9 cellular contexts compared by ENCODE assay signal in the genomic region with DNA sequence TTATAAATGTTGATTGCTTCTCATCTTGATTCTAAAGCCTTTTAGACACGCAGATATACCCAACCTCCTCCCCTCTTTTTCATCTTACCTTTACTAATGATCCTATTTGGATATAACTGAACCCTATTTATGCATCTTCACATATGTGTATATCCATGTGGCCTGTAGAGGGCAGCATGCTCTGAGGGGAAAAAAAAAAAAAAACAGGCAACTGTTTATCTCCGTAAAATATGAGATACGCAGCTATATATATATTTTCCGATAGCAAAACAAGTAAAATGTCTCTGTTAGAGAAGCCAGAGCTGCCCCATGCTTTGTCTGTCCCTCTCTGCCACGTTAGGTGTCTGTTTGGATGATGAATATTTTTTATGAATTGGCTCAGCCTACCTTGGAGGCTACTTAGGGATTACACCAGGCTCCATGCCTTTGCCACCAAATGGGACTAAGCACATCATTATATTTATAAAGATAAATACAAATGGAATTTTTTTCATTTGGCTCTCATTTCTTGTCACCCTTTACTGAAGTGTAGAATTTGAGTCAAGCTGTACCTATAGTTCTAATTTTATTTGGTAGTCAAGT.
A peak's percentile ranks its signal among the peaks of the same experiment; 100 is the strongest.
DNase-seq lines count a peak whose midpoint lies in the region; ATAC-seq and TF ChIP-seq lines count a peak whose summit lies in the region.
"Had no signal": no experiment of that assay in that cellular context is flagged by ENCODE, and none has a peak within 500 bp of the region (broad histone marks: within the 10 kb centered on the region; RNA-seq: fewer than 3 reads in every experiment).

No MANE protein-coding gene starts in this region.

- 20 to 49% methylated on average over 1 to 5 of the region's 5 CpGs for WGBS in endodermal cell (ENCODE audit: insufficient coverage in 1 of 2, insufficient read length in 1 of 2), 2 experiments

- POLR2A ChIA-PET in Panc1 (lab: Charles Lee): no interaction called here
- POLR2A ChIA-PET in naive thymus-derived CD8-positive, alpha-beta T cell (lab: Charles Lee): no interaction called here

- H3K4me1 Mint-ChIP-seq in Calu3 (ENCODE audit: low read depth, unreplicated experiment) (no peaks in the 10 kb centered on the region), endodermal cell (no peaks in the 10 kb centered on the region)
- H3K4me1 Mint-ChIP-seq in naive thymus-derived CD8-positive, alpha-beta T cell: peaks cover 17 to 18% (median 18%) of the 10 kb centered on the region in 4 donors

- no peak overlapping the region for H3K4me3 Mint-ChIP-seq in Calu3 (ENCODE audit: low read depth, unreplicated experiment)
- H3K4me3 Mint-ChIP-seq in endodermal cell: no peak overlapping the region
- H3K4me3 Mint-ChIP-seq in naive thymus-derived CD8-positive, alpha-beta T cell: peak overlapping the region in 7 of 10 donors; percentile 2 to 43 (median 31)
- H3K4me3 Mint-ChIP-seq: T-cell had no signal

- H3K36me3 ChIP-seq in Panc1 (ENCODE audit: control insufficient read depth, insufficient read depth, low read length) (no peaks in the 10 kb centered on the region), endodermal cell (ENCODE audit: control insufficient read depth, insufficient read depth, low read length) (no peaks in the 10 kb centered on the region)

- H3K4me3 ChIP-seq in Panc1 (ENCODE audit: low read depth in 2 of 2, low read length in 2 of 2) (peak overlapping the region in 1 of 2 experiments; percentile 24; a peak in 1 of 4 replicates), endodermal cell (ENCODE audit: low read length) (no peak overlapping the region)

- BruUV-seq in Calu3 (replicated peaks; lab: Mats Ljungman, UMichigan) (no TSS peak), Panc1 (replicated peaks; lab: Mats Ljungman, UMichigan) (no TSS peak)

- ATAC-seq in GM19395 (IDR thresholded peaks at IDR 0.05; ENCODE audit: unreplicated experiment) (peak; percentile 85), Panc1 (no peak), GM21360 (IDR thresholded peaks at IDR 0.05; ENCODE audit: unreplicated experiment) (no peak)
- peak in 1 of 2 donors; percentile 44 for ATAC-seq in naive thymus-derived CD8-positive, alpha-beta T cell
- ATAC-seq: T-cell had no signal

- TF ChIP-seq CTCF in Calu3 (IDR thresholded peaks at IDR 0.05; ENCODE audit: unreplicated experiment) (peak; percentile 48), Panc1 (IDR thresholded peaks at IDR 0.05) (peak; percentile 81), endodermal cell (conservative IDR thresholded peaks at IDR 0.05) (peak; percentile 90)

- no peak overlapping the region for H3K9ac ChIP-seq in endodermal cell (ENCODE audit: extremely low read depth, low read length, poor library complexity, severe bottlenecking)

- H3K27ac Mint-ChIP-seq in Calu3 (ENCODE audit: unreplicated experiment) (no peak overlapping the region), endodermal cell (no peak overlapping the region)
- H3K27ac Mint-ChIP-seq in naive thymus-derived CD8-positive, alpha-beta T cell: peak overlapping the region in 1 of 10 donors; percentile 7
- H3K27ac Mint-ChIP-seq: T-cell had no signal

- intact Hi-C loops in Calu3 (cut with micrococcal nuclease; ENCODE audit: unreplicated experiment): loop anchor here (1.0 to 10.0 kb wide), 2 partner anchors 175 to 547 kb away; a partner anchor contains a TSS
- intact Hi-C loops in Panc1 (cut with micrococcal nuclease; ENCODE audit: unreplicated experiment): loop anchor here (5.0 kb wide), 2 partner anchors 693 to 788 kb away; no protein-coding TSS in a partner anchor

- in situ Hi-C loops in Panc1 (cut with HindIII; ENCODE audit: low pct_unique_long_range_greater_than_20kb, low sequenced_read_pairs): no loop called here

- H3K27me3 Mint-ChIP-seq in Calu3 (ENCODE audit: unreplicated experiment) (no peaks in the 10 kb centered on the region), endodermal cell (ENCODE audit: insufficient read depth) (no peaks in the 10 kb centered on the region)
- H3K27me3 Mint-ChIP-seq in naive thymus-derived CD8-positive, alpha-beta T cell: peaks cover 0 to 4% (median 0%) of the 10 kb centered on the region in 5 donors

- H3K4me1 ChIP-seq in Panc1 (ENCODE audit: control insufficient read depth, insufficient read depth, low read length) (no peaks in the 10 kb centered on the region), endodermal cell (ENCODE audit: control insufficient read depth, insufficient read depth, low read length) (no peaks in the 10 kb centered on the region)

- H3K36me3 Mint-ChIP-seq in Calu3 (ENCODE audit: insufficient read depth, unreplicated experiment) (no peaks in the 10 kb centered on the region), endodermal cell (ENCODE audit: low read depth) (no peaks in the 10 kb centered on the region)
- no peaks in the 10 kb centered on the region for H3K36me3 Mint-ChIP-seq in naive thymus-derived CD8-positive, alpha-beta T cell
- H3K36me3 Mint-ChIP-seq: T-cell had no signal

- CTCF ChIA-PET in Calu3 (lab: Charles Lee) (interaction anchor here (0.7 kb wide), 1 partner anchor 176 kb away, joined by 3 read pairs; no protein-coding TSS in a partner anchor), Panc1 (lab: Charles Lee) (interaction anchor here (0.6 kb wide), 3 partner anchors 347 to 492 kb away, joined by 3 to 5 read pairs (median 3); no protein-coding TSS in a partner anchor)

- H3K9me3 Mint-ChIP-seq in Calu3 (ENCODE audit: low read depth, unreplicated experiment) (no peaks in the 10 kb centered on the region), endodermal cell (no peaks in the 10 kb centered on the region)
- no peaks in the 10 kb centered on the region for H3K9me3 Mint-ChIP-seq in naive thymus-derived CD8-positive, alpha-beta T cell
- H3K9me3 Mint-ChIP-seq: T-cell had no signal

- H3K9me3 ChIP-seq in Panc1 (ENCODE audit: control insufficient read depth, insufficient read depth, low read depth, low read length): no peaks in the 10 kb centered on the region
- no peaks in the 10 kb centered on the region for H3K9me3 ChIP-seq in endodermal cell (ENCODE audit: control insufficient read depth, low read length)

- peak; percentile 15 for DNase-seq in Calu3
- peak; percentile 7 for DNase-seq in HuH-7.5 (ENCODE audit: low spot score)
- peak; percentile 24 for DNase-seq in Panc1 (ENCODE audit: low read depth, low spot score)
- DNase-seq in endodermal cell: no peak
- peak in 3 of 10 donors; percentile 23 to 37 (median 26) for DNase-seq in naive thymus-derived CD8-positive, alpha-beta T cell
- no peak for DNase-seq in effector CD8-positive, alpha-beta T cell (lab: John Stamatoyannopoulos, UW)

- no peak overlapping the region for H3K27ac ChIP-seq in Panc1 (ENCODE audit: low read length)
- H3K27ac ChIP-seq in endodermal cell (ENCODE audit: low read depth, low read length): no peak overlapping the region

- H3K27me3 ChIP-seq in Panc1 (ENCODE audit: control insufficient read depth, insufficient read depth, low read length) (no peaks in the 10 kb centered on the region; the same call in 1 of the 2 replicates), endodermal cell (ENCODE audit: control insufficient read depth, insufficient read depth, low read length, poor library complexity, severe bottlenecking) (no peaks in the 10 kb centered on the region)

Comparison
In these comparisons a context has a peak if more than half of its experiments do, and no peak if none do; other contexts are left out.
1. DNase-seq: peak in Calu3 (single experiment), HuH-7.5 (single experiment) and Panc1 (single experiment); none in endodermal cell (single experiment) and effector CD8-positive, alpha-beta T cell (single experiment).
2. H3K4me3 Mint-ChIP-seq: peak in naive thymus-derived CD8-positive, alpha-beta T cell (7 of 10); none in Calu3 (single experiment) and endodermal cell (single experiment).
3. Peak in every context shown above with its lines, with median percentiles within 50 percentile points of each other: CTCF ChIP-seq.